8 cellular contexts compared by ENCODE assay signal in the genomic region with DNA sequence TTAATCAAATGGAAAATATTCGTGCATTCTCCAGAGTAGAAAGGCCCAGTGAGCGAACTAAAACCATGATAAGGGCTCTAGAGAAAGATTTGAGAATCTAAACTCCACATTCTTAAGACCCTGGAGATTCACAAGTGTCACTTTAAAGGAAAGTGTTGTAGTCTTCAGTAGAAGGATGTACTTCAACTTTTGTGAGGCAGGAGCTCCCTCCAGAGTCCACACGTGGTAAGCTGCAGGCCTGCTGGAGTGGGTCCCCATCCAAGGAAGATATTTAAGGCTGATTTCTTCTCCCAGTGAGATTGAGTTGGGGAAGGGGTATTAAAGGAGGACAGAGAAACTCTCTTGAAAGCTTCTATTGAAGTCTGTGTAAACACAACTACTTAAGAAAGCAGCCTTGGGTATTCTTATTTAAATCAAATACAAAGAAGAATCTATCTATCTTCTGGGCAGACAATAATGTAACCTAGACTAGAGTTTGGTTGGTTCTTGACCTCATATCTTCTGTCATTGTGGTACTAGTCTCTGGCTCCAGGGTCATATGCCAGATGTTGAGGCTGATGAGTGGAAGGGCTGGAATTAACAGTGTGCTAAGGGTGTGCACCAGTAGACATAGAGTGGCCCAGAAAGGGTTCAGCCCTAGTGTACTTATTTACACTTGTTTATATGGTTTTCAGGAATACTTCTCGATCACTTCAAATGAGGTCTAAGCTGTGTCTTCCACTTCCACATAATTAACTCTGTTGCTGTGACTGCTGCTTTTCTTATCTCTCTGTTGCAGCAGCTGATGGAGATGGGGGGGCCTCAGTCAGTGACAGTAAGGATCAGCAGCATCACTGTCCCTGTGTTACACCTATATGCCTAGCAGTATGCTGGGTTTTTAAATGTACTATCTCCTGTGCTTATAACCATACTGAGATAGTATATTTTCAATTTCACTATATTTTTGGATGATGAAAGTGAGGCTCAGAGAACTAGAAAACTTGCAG.
DNase-seq lines count a peak whose midpoint lies in the region; ATAC-seq, FAIRE-seq and TF ChIP-seq lines count a peak whose summit lies in the region.

No MANE protein-coding gene starts in this region.

- TF ChIP-seq POLR2A in GM12892 (IDR thresholded peaks at IDR 0.05; ENCODE audit: low read depth, low read length) = no peak

- in situ Hi-C loops in ACHN (cut with HindIII; ENCODE audit: low pct_ligation_motif_present, low pct_unique_long_range_greater_than_20kb, low sequenced_read_pairs) = loop anchor here (25.0 kb wide), 1 partner anchor 246 kb away; no protein-coding TSS in a partner anchor

- no peaks in the 10 kb centered on the region for H3K36me3 ChIP-seq in WERI-Rb-1
- no peaks in the 10 kb centered on the region for H3K36me3 ChIP-seq in bronchial epithelial cell (ENCODE audit: control insufficient read depth, insufficient read depth, low read length)
- H3K36me3 ChIP-seq in kidney epithelial cell (ENCODE audit: control insufficient read depth, insufficient read depth, low read length) = no peaks in the 10 kb centered on the region

- FAIRE-seq in GM12892 (lab: Jason Lieb, UNC) (peak; percentile 92), bronchial epithelial cell (lab: Jason Lieb, UNC) (no peak)

- H3K9me3 ChIP-seq in WERI-Rb-1 (ENCODE audit: severe bottlenecking) = no peaks in the 10 kb centered on the region

- peak; percentile 94 for ATAC-seq in HG02798 (IDR thresholded peaks at IDR 0.05; ENCODE audit: poor library complexity, unreplicated experiment)

- H3K4me3 ChIP-seq in WERI-Rb-1 (ENCODE audit: low read depth, low read length) (no peak overlapping the region), bronchial epithelial cell (ENCODE audit: low read depth, low read length) (no peak overlapping the region), kidney epithelial cell (ENCODE audit: low read depth, low read length) (no peak overlapping the region)

- peak; percentile 90 for TF ChIP-seq CTCF in WERI-Rb-1 (IDR thresholded peaks at IDR 0.05; ENCODE audit: low read depth, low read length)
- peak; percentile 73 for TF ChIP-seq CTCF in bronchial epithelial cell (IDR thresholded peaks at IDR 0.05; ENCODE audit: insufficient read depth, low read length, severe bottlenecking)
- peak; percentile 72 for TF ChIP-seq CTCF in kidney epithelial cell (IDR thresholded peaks at IDR 0.05; ENCODE audit: insufficient read depth, low read length, poor library complexity, severe bottlenecking)

- H3K27me3 ChIP-seq in WERI-Rb-1 (ENCODE audit: insufficient read depth, low read depth, severe bottlenecking) (no peaks in the 10 kb centered on the region), bronchial epithelial cell (ENCODE audit: control insufficient read depth, insufficient read depth, low read length) (no peaks in the 10 kb centered on the region), kidney epithelial cell (ENCODE audit: control insufficient read depth, insufficient read depth, low read length) (no peaks in the 10 kb centered on the region)

- no peak overlapping the region for H3K27ac ChIP-seq in WERI-Rb-1

- DNase-seq in ACHN (peak; percentile 73), GM12892 (ENCODE audit: insufficient read length) (peak; percentile 10), NCI-H1694 (lab: John Stamatoyannopoulos, UW) (peak; percentile 31), WERI-Rb-1 (peak; percentile 82), bronchial epithelial cell (ENCODE audit: low read depth) (peak; percentile 59), kidney epithelial cell (ENCODE audit: low read depth) (no peak)
- peak; percentile 43 to 45 for DNase-seq in stimulated activated CD4-positive, alpha-beta T cell treated with anti-CD3 and anti-CD28 coated beads, Interleukin-4, amount 100 ng/mL, for 4 hours
